Comparison of ENCODE assay signal across 8 cellular contexts in the genomic region with DNA sequence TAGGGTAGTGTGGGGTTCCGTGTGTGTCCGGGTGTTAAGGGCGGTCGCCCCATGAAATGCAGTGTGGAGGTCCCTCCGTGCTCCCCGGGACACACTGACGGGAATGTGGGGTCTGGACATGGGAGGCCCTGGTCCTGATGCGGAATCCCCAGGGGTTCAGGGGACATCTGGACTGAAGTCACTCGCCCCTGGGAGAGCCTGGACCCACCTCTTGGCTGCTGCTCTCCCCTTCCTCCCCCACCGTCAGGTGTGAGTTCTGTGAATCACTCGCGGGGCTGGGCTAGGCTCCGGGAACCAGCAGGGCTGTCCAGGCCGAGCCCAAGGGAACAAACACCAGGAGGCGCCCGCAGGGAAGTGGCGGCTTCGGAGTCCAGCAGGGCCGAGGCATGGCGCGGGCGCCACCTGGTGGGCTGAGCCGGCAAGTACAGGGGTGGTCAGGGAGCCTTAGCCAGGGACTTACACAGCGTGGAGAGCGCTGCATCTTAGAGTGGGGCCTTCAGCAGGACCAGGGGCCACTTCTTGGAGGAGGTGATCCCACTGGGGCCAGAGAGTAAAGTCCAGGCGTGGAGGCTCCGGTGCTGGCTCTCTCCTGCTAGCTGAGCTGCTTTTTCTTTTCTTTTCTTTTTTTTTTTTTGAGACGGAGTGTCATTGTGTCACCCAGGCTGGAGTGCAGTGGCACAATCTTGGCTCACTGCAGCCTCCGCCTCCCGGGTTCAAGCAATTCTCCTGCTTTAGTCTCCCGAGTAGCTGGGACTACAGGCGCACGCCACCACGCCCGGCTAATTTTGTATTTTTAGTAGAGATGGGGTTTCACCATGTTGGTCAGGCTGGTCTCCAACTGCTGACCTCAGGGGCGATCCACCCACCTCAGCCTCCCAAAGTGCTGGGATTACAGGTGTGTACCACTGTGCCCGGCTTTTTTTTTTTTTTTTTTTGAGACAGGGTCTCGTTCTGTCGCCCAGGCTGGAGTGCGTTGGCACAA. TPM values are rescaled to one million over a fixed set of nuclear protein-coding genes. Genes with fewer than 3 reads are reported as not detected.
DNase-seq lines count a peak whose midpoint lies in the region; ATAC-seq, FAIRE-seq and TF ChIP-seq lines count a peak whose summit lies in the region.

No MANE protein-coding gene starts in this region.

- peak; percentile 90 for TF ChIP-seq CTCF in CD8-positive, alpha-beta T cell (IDR thresholded peaks at IDR 0.05)
- TF ChIP-seq CTCF in endothelial cell of umbilical vein (IDR thresholded peaks at IDR 0.05; ENCODE audit: extremely low read depth in 1 of 2, insufficient read depth in 1 of 2, low read depth in 1 of 2, low read length in 2 of 2): peak; percentile 100

- dilution Hi-C loops in endothelial cell of umbilical vein (cut with MboI; ENCODE audit: extremely low pct_ligation_motif_present, low sequenced_read_pairs): no loop called here

- intact Hi-C loops in CD8-positive, alpha-beta T cell (cut with DNase I, micrococcal nuclease): loop anchor here in 1 of 2 experiments (1.0 kb wide), 1 partner anchor 723 kb away; no protein-coding TSS in a partner anchor
- intact Hi-C loops in endothelial cell of umbilical vein (cut with micrococcal nuclease): loop anchor here (1.0 kb wide), 3 partner anchors 20 to 211 kb away; a partner anchor contains a TSS

- no peaks in the 10 kb centered on the region for H3K9me1 ChIP-seq in endothelial cell of umbilical vein (replicated peaks; ENCODE audit: control insufficient read depth, extremely low read depth, insufficient read depth, low read length)

- no peaks in the 10 kb centered on the region for H3K9me3 Mint-ChIP-seq in CD8-positive, alpha-beta T cell

- peaks cover 11% of the 10 kb centered on the region for H3K27me3 Mint-ChIP-seq in CD8-positive, alpha-beta T cell (ENCODE audit: low read depth)

- H3K4me1 Mint-ChIP-seq in CD8-positive, alpha-beta T cell (ENCODE audit: low read depth): peaks cover 7% of the 10 kb centered on the region

- FAIRE-seq in endothelial cell of umbilical vein (lab: Jason Lieb, UNC): peak; percentile 90

- no peak overlapping the region for H3K27ac Mint-ChIP-seq in CD8-positive, alpha-beta T cell

- H3K4me3 Mint-ChIP-seq in CD8-positive, alpha-beta T cell: peak overlapping the region; percentile 22

- ATAC-seq in CD8-positive, alpha-beta T cell: peak; percentile 76
- ATAC-seq in GM19468 (IDR thresholded peaks at IDR 0.05; ENCODE audit: extremely low read depth, unreplicated experiment): peak; percentile 39

- H3K9ac ChIP-seq in HUES64 (ENCODE audit: low read depth, low read length): no peak overlapping the region
- H3K9ac ChIP-seq in endothelial cell of umbilical vein (replicated peaks; ENCODE audit: extremely low read depth, insufficient read depth, low read length): no peak overlapping the region

- no peak for TF ChIP-seq POLR2A in endothelial cell of umbilical vein (IDR thresholded peaks at IDR 0.05; ENCODE audit: low read depth, low read length)

- no peaks in the 10 kb centered on the region for H3K36me3 ChIP-seq in CD8-positive, alpha-beta T cell (ENCODE audit: insufficient read depth, low read length)
- H3K36me3 ChIP-seq in HUES64 (ENCODE audit: insufficient read depth, low read length): peaks cover 7% of the 10 kb centered on the region; the same call in 1 of the 2 replicates
- peaks cover 0 to 11% of the 10 kb centered on the region in 2 experiments for H3K36me3 ChIP-seq in endothelial cell of umbilical vein (ENCODE audit: control insufficient read depth in 2 of 2, extremely low read depth in 1 of 2, insufficient read depth in 2 of 2, low read length in 2 of 2)

- H2AFZ ChIP-seq in endothelial cell of umbilical vein (ENCODE audit: low read depth, low read length): no peak overlapping the region

- no peak overlapping the region for H3K27ac ChIP-seq in CD8-positive, alpha-beta T cell (ENCODE audit: low read depth, low read length)
- H3K27ac ChIP-seq in HUES64 (ENCODE audit: low read depth, low read length): no peak overlapping the region; the same call in 1 of the 2 replicates
- H3K27ac ChIP-seq in endothelial cell of umbilical vein (ENCODE audit: insufficient read depth, low read depth, low read length): no peak overlapping the region

- H3K27me3 ChIP-seq in CD8-positive, alpha-beta T cell (ENCODE audit: insufficient read depth, low read length): no peaks in the 10 kb centered on the region
- peaks cover 4% of the 10 kb centered on the region; the same call in 1 of the 2 replicates for H3K27me3 ChIP-seq in HUES64 (ENCODE audit: insufficient read depth, low read length)
- H3K27me3 ChIP-seq in endothelial cell of umbilical vein (ENCODE audit: control insufficient read depth in 2 of 2, insufficient read depth in 2 of 2, low read length in 2 of 2): no peaks in the 10 kb centered on the region

- CTCF ChIA-PET in CD8-positive, alpha-beta T cell (lab: Charles Lee): interaction anchor here (0.7 to 2.7 kb wide), 3 partner anchors 8 to 211 kb away, joined by 3 to 8 read pairs (median 3); no protein-coding TSS in a partner anchor
- CTCF ChIA-PET in endothelial cell of umbilical vein (lab: Charles Lee): interaction anchor here (1.1 to 2.2 kb wide), 2 partner anchors 30 to 211 kb away, joined by 3 to 9 read pairs; no protein-coding TSS in a partner anchor

- H4K20me1 ChIP-seq in endothelial cell of umbilical vein (replicated peaks; ENCODE audit: control insufficient read depth, extremely low read depth, insufficient read depth, low read length): no peaks in the 10 kb centered on the region

- DNase-seq in CD8-positive, alpha-beta T cell: peak; percentile 70 to 90 (median 77)
- DNase-seq in NOMO-1 treated with dmso at 0.1 percent for 144 hours (lab: John Stamatoyannopoulos, UW; ENCODE audit: unreplicated experiment) (peak; percentile 64), endothelial cell of umbilical vein (ENCODE audit: low read depth, low spot score) (peak; percentile 91), middle frontal gyrus (ENCODE audit: extremely low spot score, low spot score) (peak; percentile 81)
- DNase-seq in activated CD8-positive, alpha-beta memory T cell treated with anti-CD3 and anti-CD28 coated beads, Interleukin-2, amount 50 U/mL, for 1 hour (ENCODE audit: extremely low read depth): peak; percentile 36
- DNase-seq in stimulated activated CD8-positive, alpha-beta memory T cell treated with anti-CD3 and anti-CD28 coated beads, Interleukin-4, amount 100 ng/mL, for 24 hours (ENCODE audit: low read depth): peak; percentile 78

- peak overlapping the region; percentile 4 for H3K4me3 ChIP-seq in CD8-positive, alpha-beta T cell (ENCODE audit: low read depth, low read length)
- H3K4me3 ChIP-seq in HUES64 (ENCODE audit: low read length) (peak overlapping the region; percentile 10; the same call in 1 of the 2 replicates), endothelial cell of umbilical vein (replicated peaks in 1 of 3; ENCODE audit: insufficient read depth in 1 of 3, low read depth in 1 of 3, low read length in 3 of 3) (no peak overlapping the region)

- H3K79me2 ChIP-seq in endothelial cell of umbilical vein (ENCODE audit: control insufficient read depth, insufficient read depth, low read length): no peaks in the 10 kb centered on the region

- POLR2A ChIA-PET in CD8-positive, alpha-beta T cell (lab: Charles Lee): no interaction called here
- POLR2A ChIA-PET in endothelial cell of umbilical vein (lab: Charles Lee): no interaction called here

- no TSS peak for BruUV-seq in endothelial cell of umbilical vein (replicated peaks; lab: Mats Ljungman, UMichigan)

- no peaks in the 10 kb centered on the region for H3K36me3 Mint-ChIP-seq in CD8-positive, alpha-beta T cell

- no peak overlapping the region for H3K4me2 ChIP-seq in endothelial cell of umbilical vein (ENCODE audit: insufficient read depth, low read length)

- H3K9me3 ChIP-seq in CD8-positive, alpha-beta T cell (ENCODE audit: low read length): no peaks in the 10 kb centered on the region
- H3K9me3 ChIP-seq in HUES64 (ENCODE audit: insufficient read depth, low read depth, low read length) (no peaks in the 10 kb centered on the region), endothelial cell of umbilical vein (replicated peaks; ENCODE audit: control insufficient read depth, insufficient read depth, low read length) (no peaks in the 10 kb centered on the region)

- 52% methylated on average over 40 of the region's 40 CpGs for WGBS in HUES64

- H3K4me1 ChIP-seq in CD8-positive, alpha-beta T cell (ENCODE audit: insufficient read depth, low read length): peaks cover 8% of the 10 kb centered on the region
- H3K4me1 ChIP-seq in HUES64 (ENCODE audit: insufficient read depth, low read length) (0 out of 2 replicates have a peak, but pooled peaks cover 5% of the 10 kb centered on the region), endothelial cell of umbilical vein (ENCODE audit: control insufficient read depth, extremely low read depth, insufficient read depth, low read length) (no peaks in the 10 kb centered on the region)

TF ChIP-seq in endothelial cell of umbilical vein, 7 proteins besides CTCF, POLR2A, EP300 and RAD21:
- peak; percentile 53 for TF ChIP-seq POLR2AphosphoS5 (IDR thresholded peaks at IDR 0.05; ENCODE audit: insufficient read depth, low read depth, low read length)
- TF ChIP-seq GATA2 (IDR thresholded peaks at IDR 0.05; ENCODE audit: insufficient read depth, insufficient read length, low read depth, low read length): no peak
TF ChIP-seq in endothelial cell of umbilical vein: peak in this region for 1.

RNA-seq across cellular contexts. Expression of a gene that starts 20.1 kb away (rescaled TPM):
- total RNA-seq in CD8-positive, alpha-beta T cell: under 1 TPM; 0.08 to 0.35 TPM
- polyA plus RNA-seq in HUES64 (2013, experiment 1 of 2): 11.6 TPM
- 10.6 TPM for polyA plus RNA-seq in HUES64 (2013, experiment 2 of 2)
- 25.7 and 26.9 TPM in 2 replicates for total RNA-seq in endothelial cell of umbilical vein
- polyA plus RNA-seq in endothelial cell of umbilical vein: 18.0 and 22.4 TPM in 2 replicates
- polyA plus RNA-seq in endothelial cell of umbilical vein (2011; cell fraction: cytosol; rRNA removed): 23.3 and 24.7 TPM in 2 replicates
- 21.4 and 26.1 TPM in 2 replicates for polyA plus RNA-seq in endothelial cell of umbilical vein (2011; cell fraction: nucleus; rRNA removed)
- 20.2 and 25.0 TPM in 2 replicates for polyA plus RNA-seq in endothelial cell of umbilical vein (2012)
- 40.8 and 49.6 TPM in 2 replicates for polyA minus RNA-seq in endothelial cell of umbilical vein
- polyA minus RNA-seq in endothelial cell of umbilical vein (2011; cell fraction: cytosol; rRNA and poly(A)+ RNA removed): 0.51 TPM
- 14.7 and 17.6 TPM in 2 replicates for polyA minus RNA-seq in endothelial cell of umbilical vein (2011; cell fraction: nucleus; rRNA and poly(A)+ RNA removed)

Comparison
In these comparisons a context has a peak if more than half of its experiments do, and no peak if none do; other contexts are left out.
1. DNase-seq: peak in every context shown above with its lines; median percentile 91 in endothelial cell of umbilical vein; 81 in middle frontal gyrus; 78 in stimulated activated CD8-positive, alpha-beta memory T cell treated with anti-CD3 and anti-CD28 coated beads, Interleukin-4, amount 100 ng/mL, for 24 hours; 77 in CD8-positive, alpha-beta T cell; 64 in NOMO-1 treated with dmso at 0.1 percent for 144 hours; 36 in activated CD8-positive, alpha-beta memory T cell treated with anti-CD3 and anti-CD28 coated beads, Interleukin-2, amount 50 U/mL, for 1 hour.
2. H3K4me3 ChIP-seq: peak in CD8-positive, alpha-beta T cell (single experiment) and HUES64 (single experiment); none in endothelial cell of umbilical vein (0 of 3).
3. RNA of a gene that starts 20.1 kb away (total RNA-seq): 25.7 to 26.9 TPM in endothelial cell of umbilical vein; 0.08 to 0.35 TPM in CD8-positive, alpha-beta T cell; every median in the first group is over 10 times any median in the second.